Comparison of ENCODE assay signal across 7 cellular contexts in genomic region chr9:137118092-137118603, GRCh38. TPM values are rescaled to one million over a fixed set of nuclear protein-coding genes. Genes with fewer than 3 reads are reported as not detected.
"Had no signal": no experiment of that assay in that cellular context is flagged by ENCODE, and none has a peak within 500 bp of the region (broad histone marks: within the 10 kb centered on the region; RNA-seq: fewer than 3 reads in every experiment).

No MANE protein-coding gene starts in this region.

RNA-seq across cellular contexts. Expression of gene GRIN1, which starts 20.8 kb away (rescaled TPM):
- total RNA-seq: activated CD8-positive, alpha-beta T cell treated with anti-CD3 and anti-CD28 coated beads, Interleukin-2, amount 10 ng/mL, durations not matched to agents 7 days and 5 days; activated naive CD8-positive, alpha-beta T cell treated with anti-CD3 and anti-CD28 coated beads, Interleukin-2, amount 10 ng/mL, durations not matched to agents 7 days and 5 days; ascending aorta; cardiac septum; Peyer's patch; SJSA1 had no signal
- polyA plus RNA-seq: SK-N-SH had no signal
